In the genomic region with DNA sequence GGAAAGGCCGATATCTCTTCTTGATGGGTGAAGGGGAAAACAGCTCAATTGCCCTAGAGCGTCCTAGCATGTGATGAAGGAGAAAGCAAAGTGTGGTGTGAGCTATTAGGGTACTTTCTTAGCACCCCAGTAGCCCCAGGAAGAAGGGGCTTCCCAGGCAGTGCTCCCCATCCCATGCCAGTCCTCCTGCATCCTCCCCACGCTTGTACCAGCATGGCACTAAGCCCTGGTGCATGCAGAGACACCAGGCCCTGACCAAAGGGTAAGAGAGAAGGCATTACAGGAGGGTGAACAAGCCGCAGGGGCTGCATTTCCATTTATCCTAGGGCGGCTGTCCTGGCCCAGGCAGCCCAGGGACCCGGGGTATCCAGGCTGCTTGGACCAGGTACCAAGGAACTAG, we compare ENCODE assay signal across 16 cellular contexts. TPM values are rescaled to one million over a fixed set of nuclear protein-coding genes. Genes with fewer than 3 reads are reported as not detected.
DNase-seq lines count a peak whose midpoint lies in the region; ATAC-seq, FAIRE-seq and TF ChIP-seq lines count a peak whose summit lies in the region.
"Had no signal": no experiment of that assay in that cellular context is flagged by ENCODE, and none has a peak within 500 bp of the region (broad histone marks: within the 10 kb centered on the region; RNA-seq: fewer than 3 reads in every experiment).

No MANE protein-coding gene starts in this region.

- no peaks in the 10 kb centered on the region for H3K36me3 Mint-ChIP-seq in CD4-positive, alpha-beta T cell (ENCODE audit: low read depth)
- peaks cover 0 to 5% (median 3%) of the 10 kb centered on the region in 3 donors for H3K36me3 Mint-ChIP-seq in CD8-positive, alpha-beta memory T cell
- H3K36me3 Mint-ChIP-seq in activated T-helper 17 cell treated with anti-CD3 and anti-CD28 coated beads, Interleukin-2, amount 50 U/mL, for 72 hours (ENCODE audit: low read depth), result no peaks in the 10 kb centered on the region
- H3K36me3 Mint-ChIP-seq: IgD-negative memory B cell had no signal

- CTCF ChIA-PET in CD4-positive, alpha-beta T cell (lab: Charles Lee), result interaction anchor here (5.5 kb wide), 1 partner anchor 17 kb away, joined by 23 read pairs; no protein-coding TSS in a partner anchor
- CTCF ChIA-PET in CD8-positive, alpha-beta memory T cell (lab: Charles Lee), result interaction anchor here (1.6 to 7.3 kb wide), 6 partner anchors 8 to 168 kb away, joined by 5 to 52 read pairs (median 21); no protein-coding TSS in a partner anchor

- no peak for DNase-seq in CD4-positive, alpha-beta T cell
- no peak for DNase-seq in CD8-positive, alpha-beta memory T cell
- DNase-seq in osteoblast (ENCODE audit: insufficient read length, low spot score, missing footprints), result peak; percentile 66
- no peak for DNase-seq in GM19239 (ENCODE audit: insufficient read length, low spot score)
- DNase-seq: HCEC 1CT, NCI-H2227 treated with DMSO at 0.1 percent for 48 hours, NCI-H524 treated with DMSO at 0.1 percent for 48 hours, PC-9 had no signal

- H3K27ac ChIP-seq in CD4-positive, alpha-beta T cell (ENCODE audit: low read depth, low read length), result no peak overlapping the region
- H3K27ac ChIP-seq in CD8-positive, alpha-beta memory T cell (ENCODE audit: low read depth, low read length), result no peak overlapping the region
- H3K27ac ChIP-seq in osteoblast (ENCODE audit: low read depth, low read length), result no peak overlapping the region
- H3K27ac ChIP-seq: BLaER1, PC-9, SK-N-MC had no signal

- H3K4me1 Mint-ChIP-seq in CD4-positive, alpha-beta T cell (ENCODE audit: low read depth), result peaks cover 45% of the 10 kb centered on the region
- H3K4me1 Mint-ChIP-seq in CD8-positive, alpha-beta memory T cell, result peaks cover 42 to 74% (median 44%) of the 10 kb centered on the region in 3 donors
- H3K4me1 Mint-ChIP-seq in activated T-helper 17 cell treated with anti-CD3 and anti-CD28 coated beads, Interleukin-2, amount 50 U/mL, for 72 hours, result peaks cover 21% of the 10 kb centered on the region

- no peaks in the 10 kb centered on the region for H3K79me2 ChIP-seq in osteoblast (ENCODE audit: insufficient read depth, low read length)

- H3K27ac Mint-ChIP-seq in CD4-positive, alpha-beta T cell, result peak overlapping the region; percentile 38
- peak overlapping the region; percentile 31 to 99 (median 89) for H3K27ac Mint-ChIP-seq in CD8-positive, alpha-beta memory T cell
- peak overlapping the region; percentile 34 for H3K27ac Mint-ChIP-seq in activated T-helper 17 cell treated with anti-CD3 and anti-CD28 coated beads, Interleukin-2, amount 50 U/mL, for 72 hours

- H3K27me3 ChIP-seq in CD4-positive, alpha-beta T cell (ENCODE audit: control insufficient read depth, insufficient read depth, low read length), result no peaks in the 10 kb centered on the region
- no peaks in the 10 kb centered on the region for H3K27me3 ChIP-seq in CD8-positive, alpha-beta memory T cell (ENCODE audit: insufficient read depth, low read length, poor library complexity, severe bottlenecking)
- no peaks in the 10 kb centered on the region for H3K27me3 ChIP-seq in osteoblast (ENCODE audit: insufficient read depth, low read length)

- H3K27me3 Mint-ChIP-seq in CD4-positive, alpha-beta T cell, result no peaks in the 10 kb centered on the region
- peaks cover 0 to 4% of the 10 kb centered on the region in 2 donors for H3K27me3 Mint-ChIP-seq in CD8-positive, alpha-beta memory T cell
- no peaks in the 10 kb centered on the region for H3K27me3 Mint-ChIP-seq in activated T-helper 17 cell treated with anti-CD3 and anti-CD28 coated beads, Interleukin-2, amount 50 U/mL, for 72 hours
- H3K27me3 Mint-ChIP-seq: IgD-negative memory B cell had no signal

- no peak overlapping the region for H3K4me3 Mint-ChIP-seq in CD4-positive, alpha-beta T cell
- peak overlapping the region in 2 of 7 donors; percentile 14 to 66 for H3K4me3 Mint-ChIP-seq in CD8-positive, alpha-beta memory T cell
- H3K4me3 Mint-ChIP-seq in activated T-helper 17 cell treated with anti-CD3 and anti-CD28 coated beads, Interleukin-2, amount 50 U/mL, for 72 hours, result no peak overlapping the region

- POLR2A ChIA-PET in CD4-positive, alpha-beta T cell (lab: Charles Lee), result interaction anchor here (0.8 to 1.5 kb wide), 3 partner anchors 12 to 254 kb away, joined by 3 to 6 read pairs (median 3); no protein-coding TSS in a partner anchor
- POLR2A ChIA-PET in CD8-positive, alpha-beta memory T cell (lab: Charles Lee), result no interaction called here

- no peak overlapping the region for H3K4me2 ChIP-seq in osteoblast (ENCODE audit: insufficient read depth, low read length)
- H3K4me2 ChIP-seq: BLaER1, PC-9 had no signal

- no peak overlapping the region for H3K4me3 ChIP-seq in CD8-positive, alpha-beta memory T cell (ENCODE audit: low read length)
- no peak overlapping the region for H3K4me3 ChIP-seq in osteoblast (ENCODE audit: insufficient read depth, low read length)
- H3K4me3 ChIP-seq: BLaER1, PC-9, SK-N-MC had no signal

- H2AFZ ChIP-seq in osteoblast (ENCODE audit: low read length), result no peak overlapping the region
- H2AFZ ChIP-seq: PC-9 had no signal

- TF ChIP-seq CTCF in CD4-positive, alpha-beta T cell (IDR thresholded peaks at IDR 0.05), result no peak
- no peak for TF ChIP-seq CTCF in osteoblast (IDR thresholded peaks at IDR 0.05; ENCODE audit: extremely low read depth, low read depth, low read length)

- ATAC-seq in CD4-positive, alpha-beta T cell (ENCODE audit: poor library complexity), result no peak
- ATAC-seq in activated T-helper 17 cell treated with anti-CD3 and anti-CD28 coated beads, Interleukin-2, amount 50 U/mL, for 72 hours (replicated peaks), result no peak
- no peak for ATAC-seq in GM18498 (IDR thresholded peaks at IDR 0.05; ENCODE audit: unreplicated experiment)
- ATAC-seq in HG03378 (IDR thresholded peaks at IDR 0.05; ENCODE audit: unreplicated experiment), result no peak

- H3K36me3 ChIP-seq in CD8-positive, alpha-beta memory T cell (ENCODE audit: insufficient read depth, low read length), result no peaks in the 10 kb centered on the region
- H3K36me3 ChIP-seq in osteoblast (ENCODE audit: insufficient read depth, low read length), result no peaks in the 10 kb centered on the region
- H3K36me3 ChIP-seq: BLaER1 had no signal

- H3K4me1 ChIP-seq in CD8-positive, alpha-beta memory T cell (ENCODE audit: insufficient read depth, low read length), result peaks cover 43% of the 10 kb centered on the region
- H3K4me1 ChIP-seq in osteoblast (ENCODE audit: insufficient read depth, low read length), result peaks cover 26% of the 10 kb centered on the region

- H3K9me3 Mint-ChIP-seq in CD4-positive, alpha-beta T cell, result no peaks in the 10 kb centered on the region
- peaks cover 0 to 2% (median 0%) of the 10 kb centered on the region in 5 donors for H3K9me3 Mint-ChIP-seq in CD8-positive, alpha-beta memory T cell
- H3K9me3 Mint-ChIP-seq in activated T-helper 17 cell treated with anti-CD3 and anti-CD28 coated beads, Interleukin-2, amount 50 U/mL, for 72 hours, result no peaks in the 10 kb centered on the region
- H3K9me3 Mint-ChIP-seq: IgD-negative memory B cell had no signal

- H4K20me1 ChIP-seq in osteoblast (ENCODE audit: insufficient read depth, low read length), result no peaks in the 10 kb centered on the region

- no peak for FAIRE-seq in GM19239 (lab: Jason Lieb, UNC)
- FAIRE-seq: GM18507 had no signal

- H3K9me3 ChIP-seq in CD4-positive, alpha-beta T cell (ENCODE audit: control insufficient read depth, low read length), result no peaks in the 10 kb centered on the region
- no peaks in the 10 kb centered on the region for H3K9me3 ChIP-seq in CD8-positive, alpha-beta memory T cell (ENCODE audit: low read length)
- no peaks in the 10 kb centered on the region for H3K9me3 ChIP-seq in osteoblast (ENCODE audit: low read depth, low read length)
- H3K9me3 ChIP-seq: BLaER1, Caco-2 had no signal

- intact Hi-C loops in CD4-positive, alpha-beta T cell (cut with DNase I, micrococcal nuclease), result loop anchor here in 1 of 2 experiments (5.0 kb wide), 2 partner anchors 34 to 104 kb away; partner anchors contain the start of gene ACE

RNA-seq across cellular contexts. Expression of gene CYB561, which starts 3.1 kb away (rescaled TPM):
- total RNA-seq in CD4-positive, alpha-beta T cell, result 10 to 100 TPM; 17.4 to 18.1 TPM
- total RNA-seq in CD8-positive, alpha-beta memory T cell, result 10 to 100 TPM; 14.3 to 16.6 TPM
- polyA plus RNA-seq in CD8-positive, alpha-beta memory T cell, result 42.7 TPM
- 10 to 100 TPM in 1 of 2 donors, 1 to 10 TPM in 1; 6.7 to 10.8 TPM for total RNA-seq in activated T-helper 17 cell treated with anti-CD3 and anti-CD28 coated beads, Interleukin-2, amount 50 U/mL, for 72 hours
- total RNA-seq in osteoblast, result 32.2 and 33.6 TPM in 2 replicates

RNA-seq across cellular contexts. Expression of gene ACE, which starts 33.8 kb away (rescaled TPM):
- total RNA-seq in CD4-positive, alpha-beta T cell, result 10 to 100 TPM in 1 of 2 experiments, 1 to 10 TPM in 1; 7.4 to 10.2 TPM
- total RNA-seq in CD8-positive, alpha-beta memory T cell, result 1 to 10 TPM; 4.6 to 4.7 TPM
- 5.5 TPM for polyA plus RNA-seq in CD8-positive, alpha-beta memory T cell
- total RNA-seq in activated T-helper 17 cell treated with anti-CD3 and anti-CD28 coated beads, Interleukin-2, amount 50 U/mL, for 72 hours, result 1 to 10 TPM in 1 of 2 donors, under 1 TPM in 1; 0.61 to 1.4 TPM
- 10.1 and 17.7 TPM in 2 replicates for total RNA-seq in osteoblast

Comparison
In these comparisons a context has a peak if more than half of its experiments do, and no peak if none do; other contexts are left out.
1. H3K27ac Mint-ChIP-seq: peak in every context shown above with its lines; median percentile 89 in CD8-positive, alpha-beta memory T cell; 38 in CD4-positive, alpha-beta T cell; 34 in activated T-helper 17 cell treated with anti-CD3 and anti-CD28 coated beads, Interleukin-2, amount 50 U/mL, for 72 hours.